In genomic region chr15:65655026-65655425, GRCh38 we compare ENCODE assay signal across 18 cellular contexts. TPM values are rescaled to one million over a fixed set of nuclear protein-coding genes. Genes with fewer than 3 reads are reported as not detected.
A peak's percentile ranks its signal among the peaks of the same experiment; 100 is the strongest.
DNase-seq lines count a peak whose midpoint lies in the region; ATAC-seq and TF ChIP-seq lines count a peak whose summit lies in the region.
"Had no signal": no experiment of that assay in that cellular context is flagged by ENCODE, and none has a peak within 500 bp of the region (broad histone marks: within the 10 kb centered on the region; RNA-seq: fewer than 3 reads in every experiment).

No MANE protein-coding gene starts in this region.

- peaks cover 66 to 87% of the 10 kb centered on the region in 2 donors for H3K36me3 Mint-ChIP-seq in CD14-positive monocyte

- H3K27ac Mint-ChIP-seq in CD14-positive monocyte: no peak overlapping the region

- H3K4me3 ChIP-seq in PC-3 (ENCODE audit: low read length) (no peak overlapping the region), choroid plexus epithelial cell (ENCODE audit: low read depth, low read length) (no peak overlapping the region)
- H3K4me3 ChIP-seq: esophagus squamous epithelium, lung, transverse colon had no signal

- H3K4me3 Mint-ChIP-seq in CD14-positive monocyte: no peak overlapping the region
- H3K4me3 Mint-ChIP-seq: CD8-positive, alpha-beta memory T cell; neural crest cell had no signal

- H3K4me1 ChIP-seq in PC-3 (ENCODE audit: insufficient read depth, low read length): peaks cover 43% of the 10 kb centered on the region
- H3K4me1 ChIP-seq: esophagus squamous epithelium, transverse colon had no signal

- H3K27me3 Mint-ChIP-seq in CD14-positive monocyte (ENCODE audit: low read depth in 3 of 3): no peaks in the 10 kb centered on the region
- H3K27me3 Mint-ChIP-seq: CD8-positive, alpha-beta memory T cell had no signal

- CTCF ChIA-PET in PC-3 (lab: Charles Lee): no interaction called here

- in situ Hi-C loops in GM13976 (cut with MboI; ENCODE audit: low sequenced_read_pairs, unreplicated experiment): no loop called here

- no peaks in the 10 kb centered on the region for H3K4me1 Mint-ChIP-seq in CD14-positive monocyte
- H3K4me1 Mint-ChIP-seq: neural crest cell had no signal

- ATAC-seq in PC-3: peak; percentile 55
- ATAC-seq in HG03457 (IDR thresholded peaks at IDR 0.05; ENCODE audit: unreplicated experiment): no peak
- ATAC-seq: sciatic nerve had no signal

- peaks cover 9% of the 10 kb centered on the region for H3F3A ChIP-seq in PC-3 (ENCODE audit: low read length, unreplicated experiment)

- POLR2A ChIA-PET in PC-3 (lab: Charles Lee; ENCODE audit: unreplicated experiment): no interaction called here

- no peaks in the 10 kb centered on the region for H3K79me2 ChIP-seq in PC-3 (ENCODE audit: low read length)

- H2AFZ ChIP-seq in PC-3 (ENCODE audit: low read length): no peak overlapping the region

- intact Hi-C loops in PC-3 (cut with micrococcal nuclease): loop anchor here (5.0 kb wide), 1 partner anchor 172 kb away; no protein-coding TSS in a partner anchor
- intact Hi-C loops in CD14-positive monocyte (cut with micrococcal nuclease): no loop called here

- H3K36me3 ChIP-seq in PC-3 (ENCODE audit: low read depth, low read length): no peaks in the 10 kb centered on the region

- no peaks in the 10 kb centered on the region for H3K9me2 ChIP-seq in PC-3 (replicated peaks; ENCODE audit: low read length)

- TF ChIP-seq CTCF in GM13976 (IDR thresholded peaks at IDR 0.05; ENCODE audit: borderline replicate concordance, control extremely low read depth, extremely low read depth, insufficient read depth, missing control alignments) (no peak), PC-3 (conservative IDR thresholded peaks at IDR 0.05; ENCODE audit: low read depth, low read length) (no peak), choroid plexus epithelial cell (conservative IDR thresholded peaks at IDR 0.05; ENCODE audit: low read depth, low read length) (no peak), CD14-positive monocyte (IDR thresholded peaks at IDR 0.05) (no peak), GM20000 (IDR thresholded peaks at IDR 0.05; ENCODE audit: extremely low read depth, missing control alignments) (no peak)

- H3K27ac ChIP-seq in PC-3 (ENCODE audit: low read length): no peak overlapping the region
- H3K27ac ChIP-seq: esophagus squamous epithelium, transverse colon had no signal

- BruUV-seq in PC-3 (replicated peaks; lab: Mats Ljungman, UMichigan): no TSS peak

- no peaks in the 10 kb centered on the region for H3K27me3 ChIP-seq in PC-3 (ENCODE audit: low read length)
- H3K27me3 ChIP-seq: esophagus squamous epithelium, transverse colon had no signal

- DNase-seq in GM13976 (ENCODE audit: low spot score) (peak; percentile 4), PC-3 (peak; percentile 38), choroid plexus epithelial cell (ENCODE audit: low read depth) (peak; percentile 47), myocyte (ENCODE audit: low read depth) (peak; percentile 12), CD14-positive monocyte (ENCODE audit: low spot score) (no peak), GM20000 (ENCODE audit: low spot score) (no peak)
- no peak for DNase-seq in central memory CD4-positive, alpha-beta T cell
- DNase-seq: activated naive CD4-positive, alpha-beta T cell treated with anti-CD3 and anti-CD28 coated beads, Interleukin-2, amount 50 U/mL, for 16 hours; CD8-positive, alpha-beta memory T cell; esophagus squamous epithelium; NCI-H1092; NCI-H2227 treated with DMSO at 0.1 percent for 48 hours; stimulated activated CD4-positive, alpha-beta T cell treated with anti-CD3 and anti-CD28 coated beads, Interleukin-4, amount 100 ng/mL, for 24 hours; transverse colon had no signal

- no peak overlapping the region for H3K9ac ChIP-seq in PC-3 (ENCODE audit: low read length)

- H3K9me3 Mint-ChIP-seq in CD14-positive monocyte: no peaks in the 10 kb centered on the region
- H3K9me3 Mint-ChIP-seq: CD8-positive, alpha-beta memory T cell; neural crest cell had no signal

- no peaks in the 10 kb centered on the region for H3K9me3 ChIP-seq in PC-3 (ENCODE audit: low read length)
- H3K9me3 ChIP-seq: esophagus squamous epithelium, transverse colon had no signal

- no peaks in the 10 kb centered on the region for H4K20me1 ChIP-seq in PC-3 (ENCODE audit: low read length)

- H3K4me2 ChIP-seq in PC-3 (ENCODE audit: low read length): no peak overlapping the region

RNA-seq across cellular contexts. Expression of gene SLC24A1, which starts 33.3 kb away (rescaled TPM):
- total RNA-seq in PC-3 (2014; rRNA removed) (3.0 and 3.3 TPM in 2 replicates), myocyte (3.4 and 6.9 TPM in 2 replicates)
- polyA plus RNA-seq in myocyte (2012): 6.3 TPM
- under 1 TPM; 0.80 to 0.83 TPM for polyA plus RNA-seq in CD14-positive monocyte

RNA-seq across cellular contexts. Expression of gene INTS14, which starts 44.1 kb away (rescaled TPM):
- 19.5 and 23.8 TPM in 2 replicates for total RNA-seq in PC-3 (2014; rRNA removed)
- total RNA-seq in myocyte: 18.2 and 22.3 TPM in 2 replicates
- polyA plus RNA-seq in myocyte (2012): 21.1 TPM
- 10 to 100 TPM; 10.1 to 12.0 TPM for polyA plus RNA-seq in CD14-positive monocyte

Comparison
In these comparisons a context has a peak if more than half of its experiments do, and no peak if none do; other contexts are left out.
1. DNase-seq: peak in GM13976 (single experiment), PC-3 (single experiment), choroid plexus epithelial cell (single experiment) and myocyte (single experiment); none in central memory CD4-positive, alpha-beta T cell (single experiment), CD14-positive monocyte (single experiment) and GM20000 (single experiment).